In the genomic region with DNA sequence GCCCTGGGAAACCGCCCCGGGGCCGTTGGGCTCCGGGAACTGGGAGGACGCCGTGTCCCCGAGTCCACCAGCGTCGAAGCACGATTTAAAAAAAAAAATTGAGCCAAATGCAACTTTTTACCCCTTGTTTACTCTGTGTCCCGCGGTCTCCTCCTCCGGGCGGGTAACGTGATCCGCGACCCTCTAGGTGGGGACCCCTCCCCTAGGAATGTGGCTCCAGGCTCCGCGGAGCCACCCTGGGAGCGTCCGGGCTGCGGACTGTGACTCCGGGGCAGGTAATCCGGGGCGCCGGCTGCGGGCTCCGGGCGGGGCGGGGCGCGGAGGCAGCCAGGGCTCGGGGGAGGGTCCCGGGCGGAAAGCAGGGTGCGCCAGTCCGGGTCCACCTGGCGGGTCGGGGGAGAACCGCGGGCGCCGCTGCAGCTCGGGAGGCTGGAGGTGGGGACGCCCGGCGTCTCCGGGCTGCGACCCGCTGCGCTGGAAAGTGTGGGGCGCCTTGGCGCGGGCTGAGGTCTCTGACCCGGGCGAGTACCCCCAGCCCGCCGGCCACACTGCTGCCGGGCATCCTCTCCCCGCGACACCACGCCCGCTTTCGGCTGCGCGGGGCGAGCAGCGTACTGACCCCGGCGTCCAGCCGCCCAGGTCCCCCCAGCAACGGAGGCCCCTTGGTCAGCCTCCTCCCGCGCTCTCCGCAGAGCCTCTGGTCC, we compare ENCODE assay signal across 1 cellular context.
TF ChIP-seq lines count a peak whose summit lies in the region.

No MANE protein-coding gene starts in this region.

TF ChIP-seq in HepG2, 621 proteins besides CTCF, POLR2A, EP300 and RAD21 (continued from another document and continues in another):
- TF ChIP-seq NFKBIZ (CRISPR knock-in tag; IDR thresholded peaks at IDR 0.05) (peak; percentile 24; the same call in 1 of the 2 replicates), IKZF4 (CRISPR knock-in tag; IDR thresholded peaks at IDR 0.05; ENCODE audit: borderline replicate concordance, low read depth, not compliant biosample characterization) (peak; percentile 91), HMG20A (CRISPR knock-in tag; IDR thresholded peaks at IDR 0.05; ENCODE audit: borderline replicate concordance) (no peak), HOMEZ (CRISPR knock-in tag; IDR thresholded peaks at IDR 0.05; ENCODE audit: low read depth) (no peak), KLF13 (CRISPR knock-in tag; IDR thresholded peaks at IDR 0.05) (no peak), MIER3 (CRISPR knock-in tag; IDR thresholded peaks at IDR 0.05; ENCODE audit: borderline replicate concordance) (no peak), REPIN1 (CRISPR knock-in tag; IDR thresholded peaks at IDR 0.05; ENCODE audit: borderline replicate concordance, low read depth) (no peak), ZNF615 (CRISPR knock-in tag; IDR thresholded peaks at IDR 0.05; ENCODE audit: borderline replicate concordance) (no peak), ATF6 (CRISPR knock-in tag; conservative IDR thresholded peaks at IDR 0.05) (no peak), NAIF1 (CRISPR knock-in tag; IDR thresholded peaks at IDR 0.05; ENCODE audit: borderline replicate concordance) (no peak), DZIP1 (CRISPR knock-in tag; IDR thresholded peaks at IDR 0.05) (no peak), TCF7L2 (IDR thresholded peaks at IDR 0.05; ENCODE audit: low read depth, low read length) (no peak), ZNF12 (CRISPR knock-in tag; IDR thresholded peaks at IDR 0.05) (no peak), IRF1 (CRISPR knock-in tag; IDR thresholded peaks at IDR 0.05; ENCODE audit: low read depth) (no peak), PLRG1 (conservative IDR thresholded peaks at IDR 0.05) (no peak), IRX3 (CRISPR knock-in tag; IDR thresholded peaks at IDR 0.05; ENCODE audit: borderline replicate concordance, low read depth) (no peak; the same call in 1 of the 2 replicates), ZNF878 (CRISPR knock-in tag; IDR thresholded peaks at IDR 0.05) (0 out of 2 replicates have a peak, but pooled peaks have one; percentile 53), ZSCAN21 (CRISPR knock-in tag; IDR thresholded peaks at IDR 0.05; ENCODE audit: borderline replicate concordance) (no peak; the same call in 1 of the 2 replicates), TIGD3 (CRISPR knock-in tag; IDR thresholded peaks at IDR 0.05; ENCODE audit: borderline replicate concordance) (no peak; the same call in 1 of the 2 replicates), NFYB (CRISPR knock-in tag; IDR thresholded peaks at IDR 0.05) (no peak), PTBP1 (IDR thresholded peaks at IDR 0.05; ENCODE audit: low read depth, low read length, poor library complexity, severe bottlenecking) (peak; percentile 95), CREB3 (CRISPR knock-in tag; IDR thresholded peaks at IDR 0.05) (peak; percentile 69), SP1 (IDR thresholded peaks at IDR 0.05) (no peak), SP1 (CRISPR knock-in tag; IDR thresholded peaks at IDR 0.05) (no peak), ZFP36 (IDR thresholded peaks at IDR 0.05; ENCODE audit: borderline replicate concordance, low read depth, low read length, partially characterized antibody) (no peak), ZNF234 (CRISPR knock-in tag; conservative IDR thresholded peaks at IDR 0.05) (0 out of 2 replicates have a peak, but pooled peaks have one; percentile 15), ATF1 (CRISPR knock-in tag; IDR thresholded peaks at IDR 0.05) (no peak), TSC22D2 (CRISPR knock-in tag; IDR thresholded peaks at IDR 0.05; ENCODE audit: borderline replicate concordance) (no peak), RFXANK (CRISPR knock-in tag; IDR thresholded peaks at IDR 0.05) (no peak), ZNF484 (CRISPR knock-in tag; IDR thresholded peaks at IDR 0.05; ENCODE audit: borderline replicate concordance, low read depth) (no peak), ZNF564 (CRISPR knock-in tag; IDR thresholded peaks at IDR 0.05) (peak; percentile 52; the same call in 1 of the 2 replicates), ZFP90 (CRISPR knock-in tag; IDR thresholded peaks at IDR 0.05; ENCODE audit: borderline replicate concordance) (peak; percentile 21; the same call in 1 of the 2 replicates), REXO4 (CRISPR knock-in tag; IDR thresholded peaks at IDR 0.05; ENCODE audit: borderline replicate concordance) (no peak; the same call in 1 of the 2 replicates), ZNF607 (CRISPR knock-in tag; IDR thresholded peaks at IDR 0.05; ENCODE audit: borderline replicate concordance) (no peak), PRPF4 (IDR thresholded peaks at IDR 0.05; ENCODE audit: low read depth, low read length, poor library complexity, severe bottlenecking) (no peak), POGK (CRISPR knock-in tag; conservative IDR thresholded peaks at IDR 0.05) (peak; percentile 77), ZNF30 (CRISPR knock-in tag; IDR thresholded peaks at IDR 0.05) (no peak), ZNF605 (CRISPR knock-in tag; IDR thresholded peaks at IDR 0.05) (no peak), ZNF749 (CRISPR knock-in tag; IDR thresholded peaks at IDR 0.05; ENCODE audit: borderline replicate concordance) (no peak), KDM5A (IDR thresholded peaks at IDR 0.05; ENCODE audit: borderline replicate concordance, low read length) (no peak; the same call in 1 of the 2 replicates)
- TF ChIP-seq, protein P1, sequence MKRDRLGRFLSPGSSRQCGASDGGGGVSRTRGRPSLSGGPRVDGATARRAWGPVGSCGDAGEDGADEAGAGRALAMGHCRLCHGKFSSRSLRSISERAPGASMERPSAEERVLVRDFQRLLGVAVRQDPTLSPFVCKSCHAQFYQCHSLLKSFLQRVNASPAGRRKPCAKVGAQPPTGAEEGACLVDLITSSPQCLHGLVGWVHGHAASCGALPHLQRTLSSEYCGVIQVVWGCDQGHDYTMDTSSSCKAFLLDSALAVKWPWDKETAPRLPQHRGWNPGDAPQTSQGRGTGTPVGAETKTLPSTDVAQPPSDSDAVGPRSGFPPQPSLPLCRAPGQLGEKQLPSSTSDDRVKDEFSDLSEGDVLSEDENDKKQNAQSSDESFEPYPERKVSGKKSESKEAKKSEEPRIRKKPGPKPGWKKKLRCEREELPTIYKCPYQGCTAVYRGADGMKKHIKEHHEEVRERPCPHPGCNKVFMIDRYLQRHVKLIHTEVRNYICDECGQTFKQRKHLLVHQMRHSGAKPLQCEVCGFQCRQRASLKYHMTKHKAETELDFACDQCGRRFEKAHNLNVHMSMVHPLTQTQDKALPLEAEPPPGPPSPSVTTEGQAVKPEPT (CRISPR knock-in tag; IDR thresholded peaks at IDR 0.05; ENCODE audit: low read depth): no peak
- TF ChIP-seq, protein P2, sequence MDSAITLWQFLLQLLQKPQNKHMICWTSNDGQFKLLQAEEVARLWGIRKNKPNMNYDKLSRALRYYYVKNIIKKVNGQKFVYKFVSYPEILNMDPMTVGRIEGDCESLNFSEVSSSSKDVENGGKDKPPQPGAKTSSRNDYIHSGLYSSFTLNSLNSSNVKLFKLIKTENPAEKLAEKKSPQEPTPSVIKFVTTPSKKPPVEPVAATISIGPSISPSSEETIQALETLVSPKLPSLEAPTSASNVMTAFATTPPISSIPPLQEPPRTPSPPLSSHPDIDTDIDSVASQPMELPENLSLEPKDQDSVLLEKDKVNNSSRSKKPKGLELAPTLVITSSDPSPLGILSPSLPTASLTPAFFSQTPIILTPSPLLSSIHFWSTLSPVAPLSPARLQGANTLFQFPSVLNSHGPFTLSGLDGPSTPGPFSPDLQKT (CRISPR knock-in tag; IDR thresholded peaks at IDR 0.05; ENCODE audit: borderline replicate concordance): no peak
- TF ChIP-seq, protein P3, sequence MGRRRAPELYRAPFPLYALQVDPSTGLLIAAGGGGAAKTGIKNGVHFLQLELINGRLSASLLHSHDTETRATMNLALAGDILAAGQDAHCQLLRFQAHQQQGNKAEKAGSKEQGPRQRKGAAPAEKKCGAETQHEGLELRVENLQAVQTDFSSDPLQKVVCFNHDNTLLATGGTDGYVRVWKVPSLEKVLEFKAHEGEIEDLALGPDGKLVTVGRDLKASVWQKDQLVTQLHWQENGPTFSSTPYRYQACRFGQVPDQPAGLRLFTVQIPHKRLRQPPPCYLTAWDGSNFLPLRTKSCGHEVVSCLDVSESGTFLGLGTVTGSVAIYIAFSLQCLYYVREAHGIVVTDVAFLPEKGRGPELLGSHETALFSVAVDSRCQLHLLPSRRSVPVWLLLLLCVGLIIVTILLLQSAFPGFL (CRISPR knock-in tag; IDR thresholded peaks at IDR 0.05): no peak
